8 cellular contexts compared by ENCODE assay signal in genomic region chr17:7833011-7833794, GRCh38. TPM values are rescaled to one million over a fixed set of nuclear protein-coding genes. Genes with fewer than 3 reads are reported as not detected.
DNase-seq lines count a peak whose midpoint lies in the region; ATAC-seq and TF ChIP-seq lines count a peak whose summit lies in the region.

No MANE protein-coding gene starts in this region.

- TF ChIP-seq EP300 in neural cell (conservative IDR thresholded peaks at IDR 0.05; ENCODE audit: poor library complexity, severe bottlenecking): no peak

- peaks cover 10% of the 10 kb centered on the region for H3K79me2 ChIP-seq in neural cell (replicated peaks; ENCODE audit: insufficient read depth, low read length)

- H3K4me3 ChIP-seq in BLaER1 treated with 17β-estradiol and CSF1 and Interleukin-3, amounts not matched to agents 10 nM and 100 nM: peak overlapping the region; percentile 66 to 80 (median 77); a peak in 19 of 20 replicates
- H3K4me3 ChIP-seq in NT2/D1 (ENCODE audit: insufficient read length, low read depth): peak overlapping the region; percentile 40
- peak overlapping the region; percentile 93 for H3K4me3 ChIP-seq in effector memory CD4-positive, alpha-beta T cell (ENCODE audit: insufficient read depth, low read depth, low read length, poor library complexity, severe bottlenecking)
- H3K4me3 ChIP-seq in neural cell (ENCODE audit: low read length): peak overlapping the region; percentile 82

- H3K4me1 ChIP-seq in BLaER1 treated with 17β-estradiol and CSF1 and Interleukin-3, amounts not matched to agents 10 nM and 100 nM: peaks cover 20 to 31% (median 27%) of the 10 kb centered on the region in 10 experiments
- peaks cover 8% of the 10 kb centered on the region for H3K4me1 ChIP-seq in NT2/D1 (ENCODE audit: insufficient read depth, insufficient read length)
- peaks cover 29% of the 10 kb centered on the region for H3K4me1 ChIP-seq in effector memory CD4-positive, alpha-beta T cell (ENCODE audit: control insufficient read depth, insufficient read depth, low read length, poor library complexity, severe bottlenecking)

- H3K36me3 ChIP-seq in BLaER1 treated with 17β-estradiol and CSF1 and Interleukin-3, amounts not matched to agents 10 nM and 100 nM: no peaks in the 10 kb centered on the region
- H3K36me3 ChIP-seq in NT2/D1 (ENCODE audit: insufficient read depth, insufficient read length, low read length) (no peaks in the 10 kb centered on the region), neural cell (ENCODE audit: insufficient read depth, low read length) (no peaks in the 10 kb centered on the region)
- no peaks in the 10 kb centered on the region for H3K36me3 ChIP-seq in effector memory CD4-positive, alpha-beta T cell (ENCODE audit: control insufficient read depth, insufficient read depth, low read length)

- DNase-seq in NT2/D1 (ENCODE audit: low read depth, low spot score) (no peak), NCI-H345 (lab: John Stamatoyannopoulos, UW) (no peak)
- DNase-seq in effector memory CD4-positive, alpha-beta T cell: no peak
- no peak for DNase-seq in activated CD4-positive, CD25-positive, alpha-beta regulatory T cell (lab: John Stamatoyannopoulos, UW)

- peak overlapping the region in 8 of 11 experiments; percentile 83 to 94 (median 86); a peak in 15 of 22 replicates for H3K9ac ChIP-seq in BLaER1 treated with 17β-estradiol and CSF1 and Interleukin-3, amounts not matched to agents 10 nM and 100 nM
- H3K9ac ChIP-seq in NT2/D1 (ENCODE audit: insufficient read length, low read depth) (peak overlapping the region; percentile 61), neural cell (ENCODE audit: low read length) (peak overlapping the region; percentile 95)

- H3K27me3 ChIP-seq in BLaER1 treated with 17β-estradiol and CSF1 and Interleukin-3, amounts not matched to agents 10 nM and 100 nM: peaks cover 0 to 4% (median 0%) of the 10 kb centered on the region in 11 experiments; a peak in 2 of 22 replicates
- peaks cover 15% of the 10 kb centered on the region for H3K27me3 ChIP-seq in NT2/D1 (ENCODE audit: insufficient read depth, insufficient read length)
- no peaks in the 10 kb centered on the region for H3K27me3 ChIP-seq in effector memory CD4-positive, alpha-beta T cell (replicated peaks; ENCODE audit: control insufficient read depth, insufficient read depth, low read length, poor library complexity, severe bottlenecking)
- H3K27me3 ChIP-seq in neural cell (ENCODE audit: insufficient read depth, low read depth, low read length): no peaks in the 10 kb centered on the region

- H3K9me2 ChIP-seq in neural cell (ENCODE audit: insufficient read depth, low read length): no peaks in the 10 kb centered on the region

- no peaks in the 10 kb centered on the region for H3K9me3 ChIP-seq in BLaER1 treated with 17β-estradiol and CSF1 and Interleukin-3, amounts not matched to agents 10 nM and 100 nM (replicated peaks in 1 of 11)
- no peaks in the 10 kb centered on the region for H3K9me3 ChIP-seq in NT2/D1 (ENCODE audit: insufficient read depth, low read length)
- H3K9me3 ChIP-seq in effector memory CD4-positive, alpha-beta T cell (ENCODE audit: control insufficient read depth, low read length): no peaks in the 10 kb centered on the region
- H3K9me3 ChIP-seq in neural cell (ENCODE audit: low read length): no peaks in the 10 kb centered on the region

- H3F3A ChIP-seq in neural cell (ENCODE audit: insufficient read depth, low read length, poor library complexity, severe bottlenecking): peaks cover 11% of the 10 kb centered on the region

- H3K4me2 ChIP-seq in BLaER1 treated with 17β-estradiol and CSF1 and Interleukin-3, amounts not matched to agents 10 nM and 100 nM: peak overlapping the region; percentile 68 to 100 (median 98)
- H3K4me2 ChIP-seq in neural cell (ENCODE audit: low read length): no peak overlapping the region

- 0 out of 22 replicates have a peak overlapping the region, but pooled peaks of 1 of the 11 experiments have one; percentile 85 for H3K27ac ChIP-seq in BLaER1 treated with 17β-estradiol and CSF1 and Interleukin-3, amounts not matched to agents 10 nM and 100 nM
- H3K27ac ChIP-seq in effector memory CD4-positive, alpha-beta T cell (ENCODE audit: insufficient read depth, low read length, poor library complexity, severe bottlenecking): peak overlapping the region; percentile 100
- H3K27ac ChIP-seq in neural cell (ENCODE audit: low read length): no peak overlapping the region

- no peak overlapping the region for H2AFZ ChIP-seq in neural cell (ENCODE audit: low read depth, low read length)

- H4K20me1 ChIP-seq in BLaER1 treated with 17β-estradiol and CSF1 and Interleukin-3, amounts not matched to agents 10 nM and 100 nM: peaks cover 0 to 4% (median 0%) of the 10 kb centered on the region in 11 experiments; a peak in 1 of 22 replicates
- no peaks in the 10 kb centered on the region for H4K20me1 ChIP-seq in neural cell (ENCODE audit: insufficient read depth)

- TF ChIP-seq CTCF in neural cell (IDR thresholded peaks at IDR 0.05; ENCODE audit: poor library complexity, severe bottlenecking): no peak

- no peak for TF ChIP-seq RAD21 in neural cell (conservative IDR thresholded peaks at IDR 0.05)

- ATAC-seq in GM18517 (IDR thresholded peaks at IDR 0.05; ENCODE audit: unreplicated experiment) (no peak), HG03460 (IDR thresholded peaks at IDR 0.05; ENCODE audit: unreplicated experiment) (no peak)

TF ChIP-seq in neural cell, 6 proteins besides CTCF, POLR2A, EP300 and RAD21:
- TF ChIP-seq TAF1 (IDR thresholded peaks at IDR 0.05; ENCODE audit: low read depth): no peak
- no peak for TF ChIP-seq SMC3 (conservative IDR thresholded peaks at IDR 0.05; ENCODE audit: poor library complexity)
- no peak for TF ChIP-seq EZH2 (IDR thresholded peaks at IDR 0.05; ENCODE audit: borderline replicate concordance, insufficient read depth, low read length, poor library complexity, severe bottlenecking)
- TF ChIP-seq REST (IDR thresholded peaks at IDR 0.05; ENCODE audit: borderline replicate concordance): no peak
- no peak for TF ChIP-seq POLR2AphosphoS5 (IDR thresholded peaks at IDR 0.05)
- no peak for TF ChIP-seq MXI1 (conservative IDR thresholded peaks at IDR 0.05; ENCODE audit: poor library complexity, severe bottlenecking)

RNA-seq across cellular contexts. Expression of gene KDM6B, which starts 0.8 kb away (rescaled TPM):
- polyA plus RNA-seq in neural cell: 2.5 and 4.4 TPM in 2 replicates
- polyA minus RNA-seq in neural cell: 20.0 and 20.7 TPM in 2 replicates

RNA-seq across cellular contexts. Expression of gene TMEM88, which starts 21.7 kb away (rescaled TPM):
- polyA plus RNA-seq in neural cell: 4.2 and 6.7 TPM in 2 replicates
- polyA minus RNA-seq in neural cell: 1.4 and 1.5 TPM in 2 replicates

RNA-seq across cellular contexts. Expression of gene NAA38, which starts 24.2 kb away (rescaled TPM):
- 99.5 and 110 TPM in 2 replicates for polyA plus RNA-seq in neural cell
- 27.0 and 30.9 TPM in 2 replicates for polyA minus RNA-seq in neural cell

RNA-seq across cellular contexts. Expression of gene CYB5D1, which starts 24.6 kb away (rescaled TPM):
- 21.1 and 30.4 TPM in 2 replicates for polyA plus RNA-seq in neural cell
- 25.8 and 27.8 TPM in 2 replicates for polyA minus RNA-seq in neural cell

RNA-seq across cellular contexts. Expression of gene CHD3, which starts 55.4 kb away (rescaled TPM):
- 115 and 159 TPM in 2 replicates for polyA plus RNA-seq in neural cell
- polyA minus RNA-seq in neural cell: 296 and 321 TPM in 2 replicates

Comparison
In these comparisons a context has a peak if more than half of its experiments do, and no peak if none do; other contexts are left out.
1. H3K4me3 ChIP-seq: peak in every context shown above with its lines; median percentile 93 in effector memory CD4-positive, alpha-beta T cell; 82 in neural cell; 77 in BLaER1 treated with 17β-estradiol and CSF1 and Interleukin-3, amounts not matched to agents 10 nM and 100 nM; 40 in NT2/D1.